32 cellular contexts compared by ENCODE assay signal in the genomic region with DNA sequence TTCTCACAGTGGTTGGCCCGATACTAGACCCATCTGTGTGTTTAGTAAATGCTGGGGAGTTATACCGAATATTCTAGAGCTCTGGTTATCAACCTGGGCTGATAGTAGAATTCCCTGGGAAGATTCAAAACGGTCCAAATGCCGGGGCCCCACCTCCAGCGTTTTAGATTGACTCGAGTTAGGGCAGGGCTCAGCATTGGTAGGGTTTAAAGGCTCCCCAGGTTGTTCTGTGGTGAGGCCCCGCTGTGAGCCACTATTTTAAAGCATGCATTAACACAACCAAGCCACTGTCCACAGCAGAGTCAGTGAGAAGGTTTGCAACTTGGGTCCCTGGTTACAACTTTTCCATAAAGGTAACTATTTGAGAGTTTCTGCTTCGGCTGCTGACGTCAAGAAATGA.
"Had no signal": no experiment of that assay in that cellular context is flagged by ENCODE, and none has a peak within 500 bp of the region (broad histone marks: within the 10 kb centered on the region; RNA-seq: fewer than 3 reads in every experiment).

No MANE protein-coding gene starts in this region.

- ATAC-seq: activated CD8-positive, alpha-beta T cell treated with anti-CD3 and anti-CD28 coated beads for 36 hours; activated naive CD8-positive, alpha-beta T cell treated with anti-CD3 and anti-CD28 coated beads, Interleukin-2, amount 50 U/mL, for 24 hours; activated T-cell treated with anti-CD3 and anti-CD28 coated beads, Interleukin-2, amount 50 U/mL, for 4 hours; activated T-helper 17 cell treated with anti-CD3 and anti-CD28 coated beads, Interleukin-2, amount 50 U/mL, for 72 hours; gastroesophageal sphincter; heart right ventricle; T-helper 17 cell had no signal

- H3K36me3 Mint-ChIP-seq: activated naive CD4-positive, alpha-beta T cell treated with anti-CD3 and anti-CD28 coated beads, Interleukin-2, amount 50 U/mL, for 24 hours; activated naive CD8-positive, alpha-beta T cell treated with anti-CD3 and anti-CD28 coated beads for 36 hours; brain had no signal

- H3K9me3 Mint-ChIP-seq: activated CD8-positive, alpha-beta T cell treated with anti-CD3 and anti-CD28 coated beads for 36 hours; activated naive CD4-positive, alpha-beta T cell treated with anti-CD3 and anti-CD28 coated beads, Interleukin-2, amount 50 U/mL, for 24 hours; activated naive CD8-positive, alpha-beta T cell treated with anti-CD3 and anti-CD28 coated beads for 36 hours; activated naive CD8-positive, alpha-beta T cell treated with anti-CD3 and anti-CD28 coated beads, Interleukin-2, amount 50 U/mL, for 24 hours; activated T-cell treated with anti-CD3 and anti-CD28 coated beads, Interleukin-2, amount 50 U/mL, for 4 hours; activated T-helper 17 cell treated with anti-CD3 and anti-CD28 coated beads, Interleukin-2, amount 50 U/mL, for 72 hours; T-helper 2 cell treated with Interferon-gamma antibody and Interleukin-4, amounts not matched to agents 5 μg/mL and 100 μg/mL, for 36 hours had no signal

- H3K27ac Mint-ChIP-seq: activated CD8-positive, alpha-beta T cell treated with anti-CD3 and anti-CD28 coated beads for 36 hours; activated naive CD4-positive, alpha-beta T cell treated with anti-CD3 and anti-CD28 coated beads, Interleukin-2, amount 50 U/mL, for 24 hours; activated naive CD8-positive, alpha-beta T cell treated with anti-CD3 and anti-CD28 coated beads for 36 hours; activated naive CD8-positive, alpha-beta T cell treated with anti-CD3 and anti-CD28 coated beads, Interleukin-2, amount 50 U/mL, for 24 hours; activated T-helper 17 cell treated with anti-CD3 and anti-CD28 coated beads, Interleukin-2, amount 50 U/mL, for 72 hours; brain; T-helper 17 cell; T-helper 2 cell treated with Interferon-gamma antibody and Interleukin-4, amounts not matched to agents 5 μg/mL and 100 μg/mL, for 36 hours had no signal

- H3K9me3 ChIP-seq: adrenal gland, ascending aorta, breast epithelium, colonic mucosa, esophagus squamous epithelium, gastroesophageal sphincter, heart right ventricle had no signal

- FAIRE-seq: endometrium, endothelial cell of umbilical vein had no signal

- H3K4me3 ChIP-seq: adrenal gland, ascending aorta, breast epithelium, cardiac muscle cell, colonic mucosa, esophagus squamous epithelium, gastroesophageal sphincter, heart right ventricle had no signal

- H3K36me3 ChIP-seq: adrenal gland, ascending aorta, breast epithelium, colonic mucosa had no signal

- H3K27me3 ChIP-seq: adrenal gland, ascending aorta, cardiac muscle cell, colonic mucosa, gastroesophageal sphincter, heart right ventricle had no signal

- H3K4me3 Mint-ChIP-seq: activated CD8-positive, alpha-beta T cell treated with anti-CD3 and anti-CD28 coated beads for 36 hours; activated naive CD4-positive, alpha-beta T cell treated with anti-CD3 and anti-CD28 coated beads, Interleukin-2, amount 50 U/mL, for 24 hours; activated naive CD8-positive, alpha-beta T cell treated with anti-CD3 and anti-CD28 coated beads for 36 hours; activated naive CD8-positive, alpha-beta T cell treated with anti-CD3 and anti-CD28 coated beads, Interleukin-2, amount 50 U/mL, for 24 hours; activated T-cell treated with anti-CD3 and anti-CD28 coated beads, Interleukin-2, amount 50 U/mL, for 4 hours; activated T-helper 17 cell treated with anti-CD3 and anti-CD28 coated beads, Interleukin-2, amount 50 U/mL, for 72 hours; brain; T-helper 17 cell; T-helper 2 cell treated with Interferon-gamma antibody and Interleukin-4, amounts not matched to agents 5 μg/mL and 100 μg/mL, for 36 hours had no signal

- H3K4me1 ChIP-seq: adrenal gland, ascending aorta, breast epithelium, colonic mucosa, esophagus squamous epithelium, gastroesophageal sphincter had no signal

- H3K4me1 Mint-ChIP-seq: activated naive CD4-positive, alpha-beta T cell treated with anti-CD3 and anti-CD28 coated beads, Interleukin-2, amount 50 U/mL, for 24 hours; activated naive CD8-positive, alpha-beta T cell treated with anti-CD3 and anti-CD28 coated beads, Interleukin-2, amount 50 U/mL, for 24 hours; activated T-helper 17 cell treated with anti-CD3 and anti-CD28 coated beads, Interleukin-2, amount 50 U/mL, for 72 hours; brain had no signal

- DNase-seq: activated CD4-positive, alpha-beta T cell treated with anti-CD3 and anti-CD28 coated beads for 48 hours; activated CD4-positive, alpha-beta T cell treated with anti-CD3 and anti-CD28 coated beads, Interleukin-2, amount 50 U/mL, for 1 hour; activated CD4-positive, alpha-beta T cell treated with anti-CD3 and anti-CD28 coated beads, Interleukin-2, amount 50 U/mL, for 48 hours; activated CD8-positive, alpha-beta memory T cell treated with anti-CD3 and anti-CD28 coated beads for 24 hours; activated CD8-positive, alpha-beta T cell treated with anti-CD3 and anti-CD28 coated beads for 36 hours; activated gamma-delta T cell; activated naive CD4-positive, alpha-beta T cell; activated naive CD8-positive, alpha-beta T cell treated with anti-CD3 and anti-CD28 coated beads for 36 hours; activated naive CD8-positive, alpha-beta T cell treated with anti-CD3 and anti-CD28 coated beads, Interleukin-2, amount 50 U/mL, for 24 hours; activated T-cell treated with anti-CD3 and anti-CD28 coated beads, Interleukin-2, amount 50 U/mL, for 4 hours; adrenal gland; amygdala; central memory CD4-positive, alpha-beta T cell; cerebellar nuclear complex; colonic mucosa; effector CD8-positive, alpha-beta T cell; esophagus squamous epithelium; foreskin melanocyte; heart right ventricle; T-helper 1 cell; T-helper 17 cell had no signal

- H3K27ac ChIP-seq: adrenal gland, ascending aorta, breast epithelium, cardiac muscle cell, colonic mucosa, epithelial cell of prostate, esophagus squamous epithelium, gastroesophageal sphincter, heart right ventricle had no signal
